In genomic region chr3:194140520-194141414, GRCh38 we compare ENCODE assay signal across 8 cellular contexts. TPM values are rescaled to one million over a fixed set of nuclear protein-coding genes. Genes with fewer than 3 reads are reported as not detected.
A peak's percentile ranks its signal among the peaks of the same experiment; 100 is the strongest.
DNase-seq lines count a peak whose midpoint lies in the region; ATAC-seq and TF ChIP-seq lines count a peak whose summit lies in the region.

No MANE protein-coding gene starts in this region.

- H3K9me3 ChIP-seq in neutrophil: no peaks in the 10 kb centered on the region

- peaks cover 3% of the 10 kb centered on the region for H3K36me3 Mint-ChIP-seq in activated T-helper 1 cell treated with anti-CD3 and anti-CD28 coated beads, Interleukin-12 subunit alpha, Interleukin-12 subunit beta, Interleukin-2, Interleukin-4 antibody, amounts not matched to agents 30 ng/mL and 10 ng/mL and 1 ng/mL, durations not matched to agents 14 hours and 24 hours and 36 hours (ENCODE audit: low read depth)

- TF ChIP-seq CTCF in neutrophil (IDR thresholded peaks at IDR 0.05) (no peak), omental fat pad (IDR thresholded peaks at IDR 0.05) (no peak)

- peaks cover 46% of the 10 kb centered on the region for H3K27me3 Mint-ChIP-seq in activated T-helper 1 cell treated with anti-CD3 and anti-CD28 coated beads, Interleukin-12 subunit alpha, Interleukin-12 subunit beta, Interleukin-2, Interleukin-4 antibody, amounts not matched to agents 30 ng/mL and 10 ng/mL and 1 ng/mL, durations not matched to agents 14 hours and 24 hours and 36 hours (ENCODE audit: insufficient read depth)

- DNase-seq in DMS53 (lab: John Stamatoyannopoulos, UW) (peak; percentile 81), DMS53 treated with DMSO at 0.1 percent for 48 hours (lab: John Stamatoyannopoulos, UW; ENCODE audit: unreplicated experiment) (no peak), NCI-H146 (lab: John Stamatoyannopoulos, UW) (peak; percentile 95), germinal center (ENCODE audit: low spot score) (peak; percentile 21), omental fat pad (ENCODE audit: low spot score) (no peak)
- DNase-seq in activated T-helper 1 cell treated with anti-CD3 and anti-CD28 coated beads, Interleukin-12 subunit alpha, Interleukin-12 subunit beta, Interleukin-2, Interleukin-4 antibody, amounts not matched to agents 30 ng/mL and 10 ng/mL and 1 ng/mL, durations not matched to agents 14 hours and 24 hours and 36 hours (ENCODE audit: low spot score): no peak

- peak overlapping the region; percentile 34 to 42 for H3K4me3 ChIP-seq in neutrophil (ENCODE audit: low read depth in 1 of 2, low read length in 1 of 2)

- H3K27me3 ChIP-seq in neutrophil: peaks cover 100% of the 10 kb centered on the region

- H3K4me1 Mint-ChIP-seq in activated T-helper 1 cell treated with anti-CD3 and anti-CD28 coated beads, Interleukin-12 subunit alpha, Interleukin-12 subunit beta, Interleukin-2, Interleukin-4 antibody, amounts not matched to agents 30 ng/mL and 10 ng/mL and 1 ng/mL, durations not matched to agents 14 hours and 24 hours and 36 hours (ENCODE audit: low read depth): peaks cover 52% of the 10 kb centered on the region

- ATAC-seq in omental fat pad (ENCODE audit: low FRiP score): no peak
- ATAC-seq in GM18858 (IDR thresholded peaks at IDR 0.05; ENCODE audit: unreplicated experiment): no peak

- intact Hi-C loops in activated T-helper 1 cell treated with anti-CD3 and anti-CD28 coated beads, Interleukin-12 subunit alpha, Interleukin-12 subunit beta, Interleukin-2, Interleukin-4 antibody, amounts not matched to agents 30 ng/mL and 10 ng/mL and 1 ng/mL, durations not matched to agents 14 hours and 24 hours and 36 hours (cut with micrococcal nuclease): no loop called here

- peaks cover 32 to 44% of the 10 kb centered on the region in 2 experiments for H3K4me1 ChIP-seq in neutrophil (ENCODE audit: control insufficient read depth in 1 of 2, insufficient read depth in 1 of 2, low read depth in 1 of 2, low read length in 1 of 2)

- H3K36me3 ChIP-seq in neutrophil: no peaks in the 10 kb centered on the region

- no peak overlapping the region for H3K27ac ChIP-seq in neutrophil

- H3K9me3 Mint-ChIP-seq in activated T-helper 1 cell treated with anti-CD3 and anti-CD28 coated beads, Interleukin-12 subunit alpha, Interleukin-12 subunit beta, Interleukin-2, Interleukin-4 antibody, amounts not matched to agents 30 ng/mL and 10 ng/mL and 1 ng/mL, durations not matched to agents 14 hours and 24 hours and 36 hours: no peaks in the 10 kb centered on the region

- no peak overlapping the region for H3K27ac Mint-ChIP-seq in activated T-helper 1 cell treated with anti-CD3 and anti-CD28 coated beads, Interleukin-12 subunit alpha, Interleukin-12 subunit beta, Interleukin-2, Interleukin-4 antibody, amounts not matched to agents 30 ng/mL and 10 ng/mL and 1 ng/mL, durations not matched to agents 14 hours and 24 hours and 36 hours

- peak overlapping the region; percentile 49 for H3K4me3 Mint-ChIP-seq in activated T-helper 1 cell treated with anti-CD3 and anti-CD28 coated beads, Interleukin-12 subunit alpha, Interleukin-12 subunit beta, Interleukin-2, Interleukin-4 antibody, amounts not matched to agents 30 ng/mL and 10 ng/mL and 1 ng/mL, durations not matched to agents 14 hours and 24 hours and 36 hours

RNA-seq across cellular contexts. Expression of gene HES1, which starts 4.8 kb away (rescaled TPM):
- 2.5 and 2.6 TPM in 2 replicates for total RNA-seq in activated T-helper 1 cell treated with anti-CD3 and anti-CD28 coated beads, Interleukin-12 subunit alpha, Interleukin-12 subunit beta, Interleukin-2, Interleukin-4 antibody, amounts not matched to agents 30 ng/mL and 10 ng/mL and 1 ng/mL, durations not matched to agents 14 hours and 24 hours and 36 hours
- 10 to 100 TPM in 3 of 4 donors, 1 to 10 TPM in 1; 8.3 to 23.9 (median 12.7) TPM for total RNA-seq in omental fat pad

Comparison
In these comparisons a context has a peak if more than half of its experiments do, and no peak if none do; other contexts are left out.
1. DNase-seq: peak in DMS53 (single experiment), NCI-H146 (single experiment) and germinal center (single experiment); none in DMS53 treated with DMSO at 0.1 percent for 48 hours (single experiment), activated T-helper 1 cell treated with anti-CD3 and anti-CD28 coated beads, Interleukin-12 subunit alpha, Interleukin-12 subunit beta, Interleukin-2, Interleukin-4 antibody, amounts not matched to agents 30 ng/mL and 10 ng/mL and 1 ng/mL, durations not matched to agents 14 hours and 24 hours and 36 hours (single experiment) and omental fat pad (single experiment).